In the genomic region with DNA sequence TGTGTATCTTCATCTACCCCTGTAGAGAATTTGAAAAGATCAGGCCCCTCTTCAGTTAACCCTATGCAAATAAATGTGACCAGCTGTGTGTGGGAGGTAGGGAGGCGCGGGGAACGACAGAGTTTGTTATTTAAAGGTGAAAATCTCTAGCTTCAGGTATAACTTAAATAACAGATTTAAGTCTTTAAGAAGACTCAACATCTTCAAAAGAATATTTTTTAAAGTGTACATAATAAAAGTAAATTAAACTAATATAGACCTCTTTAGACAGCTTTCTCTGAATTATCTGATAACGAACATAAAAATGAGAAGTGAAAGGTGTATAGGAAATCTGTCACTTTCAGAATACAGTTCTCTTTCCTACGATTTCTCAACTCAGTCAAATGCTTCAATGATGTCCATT, we compare ENCODE assay signal across 15 cellular contexts. TPM values are rescaled to one million over a fixed set of nuclear protein-coding genes. Genes with fewer than 3 reads are reported as not detected.
DNase-seq lines count a peak whose midpoint lies in the region; ATAC-seq and TF ChIP-seq lines count a peak whose summit lies in the region.
"Had no signal": no experiment of that assay in that cellular context is flagged by ENCODE, and none has a peak within 500 bp of the region (broad histone marks: within the 10 kb centered on the region; RNA-seq: fewer than 3 reads in every experiment).

No MANE protein-coding gene starts in this region.

- no peak overlapping the region for H4K8ac ChIP-seq in trophoblast cell (ENCODE audit: low read depth, low read length)

- WGBS in trophoblast cell (ENCODE audit: extremely low coverage, insufficient coverage, insufficient read length) = no CpG with 5 or more reads among the region's 5 CpGs

- DNase-seq in activated B cell treated with CpG ODN at 0.5 μM for 24 hours (no peak), trophoblast cell (no peak), NCI-H774 (lab: John Stamatoyannopoulos, UW) (no peak)
- no peak for DNase-seq in activated naive CD4-positive, alpha-beta T cell treated with anti-CD3 and anti-CD28 coated beads, Interleukin-2, amount 50 U/mL, for 16 hours
- DNase-seq in activated T-helper 1 cell treated with anti-CD3 and anti-CD28 coated beads, Interleukin-12 subunit alpha, Interleukin-12 subunit beta, Interleukin-2, Interleukin-4 antibody, amounts not matched to agents 30 ng/mL and 10 ng/mL and 1 ng/mL, durations not matched to agents 14 hours and 24 hours and 36 hours (ENCODE audit: low spot score) = no peak
- DNase-seq: COR-L47, NCI-H524 treated with DMSO at 0.1 percent for 48 hours had no signal

- peaks cover 2% of the 10 kb centered on the region for H3K36me3 Mint-ChIP-seq in activated B cell treated with CpG ODN at 0.5 μM for 24 hours (ENCODE audit: low read depth)
- no peaks in the 10 kb centered on the region for H3K36me3 Mint-ChIP-seq in activated T-helper 1 cell treated with anti-CD3 and anti-CD28 coated beads, Interleukin-12 subunit alpha, Interleukin-12 subunit beta, Interleukin-2, Interleukin-4 antibody, amounts not matched to agents 30 ng/mL and 10 ng/mL and 1 ng/mL, durations not matched to agents 14 hours and 24 hours and 36 hours (ENCODE audit: low read depth)

- H3K27ac Mint-ChIP-seq in activated B cell treated with CpG ODN at 0.5 μM for 24 hours = peak overlapping the region; percentile 12
- no peak overlapping the region for H3K27ac Mint-ChIP-seq in activated T-helper 1 cell treated with anti-CD3 and anti-CD28 coated beads, Interleukin-12 subunit alpha, Interleukin-12 subunit beta, Interleukin-2, Interleukin-4 antibody, amounts not matched to agents 30 ng/mL and 10 ng/mL and 1 ng/mL, durations not matched to agents 14 hours and 24 hours and 36 hours
- H3K27ac Mint-ChIP-seq: brain had no signal

- H2BK12ac ChIP-seq in trophoblast cell (ENCODE audit: low read length) = no peak overlapping the region

- no peak overlapping the region for H3K27ac ChIP-seq in trophoblast cell (ENCODE audit: low read depth, low read length)
- H3K27ac ChIP-seq: esophagus muscularis mucosa, KMS-11 had no signal

- H3K27me3 Mint-ChIP-seq in activated B cell treated with CpG ODN at 0.5 μM for 24 hours = no peaks in the 10 kb centered on the region
- no peaks in the 10 kb centered on the region for H3K27me3 Mint-ChIP-seq in activated T-helper 1 cell treated with anti-CD3 and anti-CD28 coated beads, Interleukin-12 subunit alpha, Interleukin-12 subunit beta, Interleukin-2, Interleukin-4 antibody, amounts not matched to agents 30 ng/mL and 10 ng/mL and 1 ng/mL, durations not matched to agents 14 hours and 24 hours and 36 hours (ENCODE audit: insufficient read depth)
- H3K27me3 Mint-ChIP-seq: brain had no signal

- no peak overlapping the region for H3K4me3 ChIP-seq in trophoblast cell (ENCODE audit: low read depth, low read length)
- H3K4me3 ChIP-seq: esophagus muscularis mucosa had no signal

- no peak overlapping the region for H3K14ac ChIP-seq in trophoblast cell (ENCODE audit: low read length)

- H2AFZ ChIP-seq in trophoblast cell (ENCODE audit: insufficient read depth, low read length, poor library complexity) = no peak overlapping the region

- H3K4me3 Mint-ChIP-seq in activated B cell treated with CpG ODN at 0.5 μM for 24 hours = peak overlapping the region; percentile 74
- H3K4me3 Mint-ChIP-seq in activated T-helper 1 cell treated with anti-CD3 and anti-CD28 coated beads, Interleukin-12 subunit alpha, Interleukin-12 subunit beta, Interleukin-2, Interleukin-4 antibody, amounts not matched to agents 30 ng/mL and 10 ng/mL and 1 ng/mL, durations not matched to agents 14 hours and 24 hours and 36 hours = no peak overlapping the region
- H3K4me3 Mint-ChIP-seq: brain had no signal

- no peaks in the 10 kb centered on the region for H3K9me3 Mint-ChIP-seq in activated B cell treated with CpG ODN at 0.5 μM for 24 hours
- H3K9me3 Mint-ChIP-seq in activated T-helper 1 cell treated with anti-CD3 and anti-CD28 coated beads, Interleukin-12 subunit alpha, Interleukin-12 subunit beta, Interleukin-2, Interleukin-4 antibody, amounts not matched to agents 30 ng/mL and 10 ng/mL and 1 ng/mL, durations not matched to agents 14 hours and 24 hours and 36 hours = no peaks in the 10 kb centered on the region
- H3K9me3 Mint-ChIP-seq: brain had no signal

- intact Hi-C loops in activated B cell treated with CpG ODN at 0.5 μM for 24 hours (cut with micrococcal nuclease) = loop anchor here (5.0 kb wide), 2 partner anchors 74 to 176 kb away; a partner anchor contains a TSS
- intact Hi-C loops in activated T-helper 1 cell treated with anti-CD3 and anti-CD28 coated beads, Interleukin-12 subunit alpha, Interleukin-12 subunit beta, Interleukin-2, Interleukin-4 antibody, amounts not matched to agents 30 ng/mL and 10 ng/mL and 1 ng/mL, durations not matched to agents 14 hours and 24 hours and 36 hours (cut with micrococcal nuclease) = no loop called here

- no peaks in the 10 kb centered on the region for H3K79me1 ChIP-seq in trophoblast cell (ENCODE audit: low read length)

- H3K4me1 ChIP-seq in trophoblast cell (ENCODE audit: control insufficient read depth in 1 of 2, insufficient read depth in 2 of 2, low read length in 2 of 2) = no peaks in the 10 kb centered on the region
- H3K4me1 ChIP-seq: esophagus muscularis mucosa had no signal

- no peak overlapping the region for H4K12ac ChIP-seq in trophoblast cell (ENCODE audit: low read depth, low read length)

- no peak overlapping the region for H3K23ac ChIP-seq in trophoblast cell (ENCODE audit: low read length)

- no peaks in the 10 kb centered on the region for H3K36me3 ChIP-seq in trophoblast cell (ENCODE audit: control insufficient read depth in 1 of 2, insufficient read depth in 2 of 2, low read length in 2 of 2)

- H3K4ac ChIP-seq in trophoblast cell (ENCODE audit: low read depth, low read length) = no peak overlapping the region

- CTCF ChIA-PET in activated B cell treated with CpG ODN at 0.5 μM for 24 hours (lab: Charles Lee) = interaction anchor here (0.9 to 1.3 kb wide), 2 partner anchors 20 to 133 kb away, joined by 3 to 4 read pairs; no protein-coding TSS in a partner anchor

- H3K18ac ChIP-seq in trophoblast cell (ENCODE audit: low read length) = no peak overlapping the region

- H2AK5ac ChIP-seq in trophoblast cell (ENCODE audit: low read length) = no peak overlapping the region

- H4K91ac ChIP-seq in trophoblast cell (ENCODE audit: low read depth, low read length) = no peak overlapping the region

- H3K4me2 ChIP-seq in trophoblast cell (ENCODE audit: low read length) = no peak overlapping the region
- H3K4me2 ChIP-seq: KMS-11 had no signal

- H3K4me1 Mint-ChIP-seq in activated B cell treated with CpG ODN at 0.5 μM for 24 hours = peaks cover 20% of the 10 kb centered on the region
- no peaks in the 10 kb centered on the region for H3K4me1 Mint-ChIP-seq in activated T-helper 1 cell treated with anti-CD3 and anti-CD28 coated beads, Interleukin-12 subunit alpha, Interleukin-12 subunit beta, Interleukin-2, Interleukin-4 antibody, amounts not matched to agents 30 ng/mL and 10 ng/mL and 1 ng/mL, durations not matched to agents 14 hours and 24 hours and 36 hours (ENCODE audit: low read depth)
- H3K4me1 Mint-ChIP-seq: brain had no signal

- ATAC-seq in GM18870 (IDR thresholded peaks at IDR 0.05; ENCODE audit: unreplicated experiment) = peak; percentile 95
- peak; percentile 94 for ATAC-seq in GM21619 (IDR thresholded peaks at IDR 0.05; ENCODE audit: unreplicated experiment)
- ATAC-seq in HG03103 (IDR thresholded peaks at IDR 0.05; ENCODE audit: low read depth, unreplicated experiment) = peak; percentile 95
- ATAC-seq in activated B cell treated with CpG ODN at 0.5 μM for 24 hours (ENCODE audit: low read depth) = peak; percentile 72

- no peak overlapping the region for H2BK120ac ChIP-seq in trophoblast cell (ENCODE audit: insufficient read depth, low read length, poor library complexity)

- no peaks in the 10 kb centered on the region for H3K79me2 ChIP-seq in trophoblast cell (ENCODE audit: control insufficient read depth, insufficient read depth, low read length, poor library complexity)

- H2BK5ac ChIP-seq in trophoblast cell (ENCODE audit: low read depth, low read length, poor library complexity) = no peak overlapping the region

- H3K9me3 ChIP-seq in trophoblast cell (ENCODE audit: insufficient read depth, low read depth, low read length) = no peaks in the 10 kb centered on the region
- H3K9me3 ChIP-seq: esophagus muscularis mucosa had no signal

- no peaks in the 10 kb centered on the region for H3K27me3 ChIP-seq in trophoblast cell (ENCODE audit: insufficient read depth, low read length)
- H3K27me3 ChIP-seq: esophagus muscularis mucosa had no signal

- TF ChIP-seq CTCF in activated B cell treated with CpG ODN at 0.5 μM for 24 hours (IDR thresholded peaks at IDR 0.05) = no peak

- POLR2A ChIA-PET in activated B cell treated with CpG ODN at 0.5 μM for 24 hours (lab: Charles Lee) = interaction anchor here (1.1 kb wide), 1 partner anchor 177 kb away, joined by 3 read pairs; no protein-coding TSS in a partner anchor

- no peak overlapping the region for H3K9ac ChIP-seq in trophoblast cell (ENCODE audit: low read length)
- H3K9ac ChIP-seq: KMS-11 had no signal

RNA-seq across cellular contexts. Expression of a gene that starts 16.0 kb away (rescaled TPM):
- not detected in 2 replicates for total RNA-seq in activated B cell treated with CpG ODN at 0.5 μM for 24 hours
- total RNA-seq in activated T-helper 1 cell treated with anti-CD3 and anti-CD28 coated beads, Interleukin-12 subunit alpha, Interleukin-12 subunit beta, Interleukin-2, Interleukin-4 antibody, amounts not matched to agents 30 ng/mL and 10 ng/mL and 1 ng/mL, durations not matched to agents 14 hours and 24 hours and 36 hours = not detected in 2 replicates
- not detected in 2 replicates for polyA plus RNA-seq in trophoblast cell (2013)
- total RNA-seq: esophagus muscularis mucosa; subcutaneous adipose tissue; T-helper 1 cell treated with Interleukin-12 subunit alpha and Interleukin-12 subunit beta and Interleukin-4 antibody, amounts not matched to agents 30 ng/mL and 1 ng/mL, for 36 hours had no signal
